ENCODE assay signal across 9 cellular contexts in genomic region chr6:56140090-56140489, GRCh38.
"Had no signal": no experiment of that assay in that cellular context is flagged by ENCODE, and none has a peak within 500 bp of the region (broad histone marks: within the 10 kb centered on the region; RNA-seq: fewer than 3 reads in every experiment).

No MANE protein-coding gene starts in this region.

- H3K4me3 ChIP-seq: GM23338 had no signal

- H3K27ac ChIP-seq: KMS-11 had no signal

- H3K4me2 ChIP-seq: GM23338, KMS-11 had no signal

- H2AFZ ChIP-seq: GM23338 had no signal

- ATAC-seq: GM23338 had no signal

- DNase-seq: H9, HCEC 1CT, Karpas-422, KBM-7 had no signal

- FAIRE-seq: H1, H54, HTR-8/SVneo had no signal

- H3K9ac ChIP-seq: KMS-11 had no signal
